ENCODE assay signal across 30 cellular contexts in the genomic region with DNA sequence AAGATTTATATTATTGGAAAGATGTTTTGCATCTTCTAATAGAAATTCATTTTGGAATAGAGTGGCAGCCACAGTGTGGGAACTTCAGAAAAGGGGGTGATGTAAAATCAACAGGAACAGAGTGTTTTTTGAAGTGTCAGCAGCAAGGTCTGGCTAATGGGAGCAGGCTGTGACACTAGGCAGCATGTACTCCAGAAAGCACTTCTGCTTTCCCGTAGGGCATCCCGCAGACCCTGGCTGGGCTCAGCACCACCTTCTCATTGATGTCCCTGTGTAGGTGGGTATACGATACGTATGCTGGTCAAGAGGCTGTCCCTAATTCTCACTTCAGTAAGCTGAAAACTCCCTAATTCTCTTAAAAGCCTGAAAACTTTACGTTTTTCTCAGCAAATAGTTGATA.
DNase-seq lines count a peak whose midpoint lies in the region; ATAC-seq and TF ChIP-seq lines count a peak whose summit lies in the region.
"Had no signal": no experiment of that assay in that cellular context is flagged by ENCODE, and none has a peak within 500 bp of the region (broad histone marks: within the 10 kb centered on the region; RNA-seq: fewer than 3 reads in every experiment).

No MANE protein-coding gene starts in this region.

- ATAC-seq in WTC11, result peak; percentile 27; the same call in 1 of the 2 replicates
- ATAC-seq: CD8-positive, alpha-beta T cell; foreskin keratinocyte; lower lobe of right lung; natural killer cell treated with Interleukin-12 subunit alpha and Interleukin-12 subunit beta and Interleukin-15 and Interleukin-18, amount 100 ng/mL, for 72 hours; stimulated activated memory B cell treated with anti-CD40 and anti-IgM and Interleukin-4, amounts not matched to agents 10 μg/mL and 1 μg/mL and 100 μg/mL, for 72 hours had no signal

- no peaks in the 10 kb centered on the region for H3K36me3 Mint-ChIP-seq in WTC11
- H3K36me3 Mint-ChIP-seq: activated CD4-positive, alpha-beta memory T cell treated with anti-CD3 and anti-CD28 coated beads for 36 hours; CD8-positive, alpha-beta T cell; natural killer cell treated with Interleukin-12 subunit alpha and Interleukin-12 subunit beta and Interleukin-15 and Interleukin-18, amount 100 ng/mL, for 72 hours; stimulated activated memory B cell treated with anti-CD40 and anti-IgM and Interleukin-4, amounts not matched to agents 10 μg/mL and 1 μg/mL and 100 μg/mL, for 72 hours; type B pancreatic cell had no signal

- H3K4me1 Mint-ChIP-seq in WTC11, result peaks cover 26% of the 10 kb centered on the region
- H3K4me1 Mint-ChIP-seq: central memory CD8-positive, alpha-beta T cell; stimulated activated memory B cell treated with anti-CD40 and anti-IgM and Interleukin-4, amounts not matched to agents 10 μg/mL and 1 μg/mL and 100 μg/mL, for 72 hours had no signal

- no peaks in the 10 kb centered on the region for H3K36me3 ChIP-seq in osteoblast (ENCODE audit: insufficient read depth, low read length)
- H3K36me3 ChIP-seq: esophagus squamous epithelium, lower lobe of right lung, ovary had no signal

- H3K27me3 Mint-ChIP-seq in WTC11 (ENCODE audit: low read depth), result no peaks in the 10 kb centered on the region
- H3K27me3 Mint-ChIP-seq: central memory CD8-positive, alpha-beta T cell; natural killer cell treated with Interleukin-12 subunit alpha and Interleukin-12 subunit beta and Interleukin-15 and Interleukin-18, amount 100 ng/mL, for 72 hours; stimulated activated memory B cell treated with anti-CD40 and anti-IgM and Interleukin-4, amounts not matched to agents 10 μg/mL and 1 μg/mL and 100 μg/mL, for 72 hours; type B pancreatic cell had no signal

- no peaks in the 10 kb centered on the region for H3K27me3 ChIP-seq in osteoblast (ENCODE audit: insufficient read depth, low read length)
- H3K27me3 ChIP-seq: esophagus squamous epithelium, foreskin keratinocyte, ovary had no signal

- no peak overlapping the region for H3K27ac Mint-ChIP-seq in WTC11
- H3K27ac Mint-ChIP-seq: activated CD4-positive, alpha-beta memory T cell treated with anti-CD3 and anti-CD28 coated beads for 36 hours; activated T-helper 1 cell treated with anti-CD3 and anti-CD28 coated beads, Interleukin-12 subunit alpha, Interleukin-12 subunit beta, Interleukin-2, Interleukin-4 antibody, amounts not matched to agents 30 ng/mL and 10 ng/mL and 1 ng/mL, durations not matched to agents 14 hours and 24 hours and 36 hours; CD8-positive, alpha-beta T cell; HFFc6; natural killer cell treated with Interleukin-12 subunit alpha and Interleukin-12 subunit beta and Interleukin-15 and Interleukin-18, amount 100 ng/mL, for 72 hours; stimulated activated memory B cell treated with anti-CD40 and anti-IgM and Interleukin-4, amounts not matched to agents 10 μg/mL and 1 μg/mL and 100 μg/mL, for 72 hours; type B pancreatic cell had no signal

- no peaks in the 10 kb centered on the region for H4K20me1 ChIP-seq in osteoblast (ENCODE audit: insufficient read depth, low read length)

- no peaks in the 10 kb centered on the region for H3K9me3 ChIP-seq in osteoblast (ENCODE audit: low read depth, low read length)
- H3K9me3 ChIP-seq: esophagus squamous epithelium, lower lobe of right lung, ovary had no signal

- DNase-seq in NCI-H1417 (lab: John Stamatoyannopoulos, UW) (peak in 2 of 3 experiments; percentile 64 to 84), NCI-H1417 treated with DMSO at 0.1 percent for 48 hours (lab: John Stamatoyannopoulos, UW) (no peak), NB4 (ENCODE audit: low read depth) (peak; percentile 9), WTC11 (ENCODE audit: low spot score) (no peak), osteoblast (ENCODE audit: insufficient read length, low spot score, missing footprints) (no peak), NCI-H526 (lab: John Stamatoyannopoulos, UW) (no peak)
- no peak for DNase-seq in stimulated activated CD4-positive, alpha-beta T cell treated with anti-CD3 and anti-CD28 coated beads, Interleukin-4, amount 100 ng/mL, for 4 hours
- DNase-seq in activated T-cell treated with anti-CD3 and anti-CD28 coated beads, Interleukin-2, amount 50 U/mL, for 48 hours, result no peak
- DNase-seq: 8988T; activated CD4-positive, alpha-beta memory T cell treated with anti-CD3 and anti-CD28 coated beads for 36 hours; activated CD4-positive, CD25-positive, alpha-beta regulatory T cell treated with anti-CD3 and anti-CD28 coated beads, Interleukin-2, amount 50 U/mL, for 72 hours; activated CD8-positive, alpha-beta memory T cell treated with anti-CD3 and anti-CD28 coated beads, Interleukin-2, amount 50 U/mL, for 4 hours; activated naive CD4-positive, alpha-beta T cell treated with Interleukin-2 at 50 U/mL for 16 hours; CD8-positive, alpha-beta T cell; EL; esophagus squamous epithelium; foreskin keratinocyte; GOT3; HFFc6; lower lobe of right lung; NCI-H187 treated with DMSO at 0.1 percent for 48 hours; NCI-H226; NCI-H774; ovary; substantia nigra had no signal

- peak overlapping the region; percentile 16 for H3K4me2 ChIP-seq in osteoblast (ENCODE audit: insufficient read depth, low read length)

- CTCF ChIA-PET in WTC11 (lab: Charles Lee), result no interaction called here

- no peaks in the 10 kb centered on the region for H3K9me3 Mint-ChIP-seq in WTC11
- H3K9me3 Mint-ChIP-seq: activated CD4-positive, alpha-beta memory T cell treated with anti-CD3 and anti-CD28 coated beads for 36 hours; activated T-helper 1 cell treated with anti-CD3 and anti-CD28 coated beads, Interleukin-12 subunit alpha, Interleukin-12 subunit beta, Interleukin-2, Interleukin-4 antibody, amounts not matched to agents 30 ng/mL and 10 ng/mL and 1 ng/mL, durations not matched to agents 14 hours and 24 hours and 36 hours; CD8-positive, alpha-beta T cell; central memory CD8-positive, alpha-beta T cell; HFFc6; stimulated activated memory B cell treated with anti-CD40 and anti-IgM and Interleukin-4, amounts not matched to agents 10 μg/mL and 1 μg/mL and 100 μg/mL, for 72 hours; type B pancreatic cell had no signal

- no peak for TF ChIP-seq POLR2A in NB4 (IDR thresholded peaks at IDR 0.05; ENCODE audit: extremely low read depth, insufficient read length)

- TF ChIP-seq CTCF in NB4 (IDR thresholded peaks at IDR 0.05; ENCODE audit: low read depth, low read length) (no peak), WTC11 (IDR thresholded peaks at IDR 0.05) (no peak), osteoblast (IDR thresholded peaks at IDR 0.05; ENCODE audit: extremely low read depth, low read depth, low read length) (no peak)

- H2AFZ ChIP-seq in osteoblast (ENCODE audit: low read length), result no peak overlapping the region

- H3K27ac ChIP-seq in osteoblast (ENCODE audit: low read depth, low read length), result no peak overlapping the region
- H3K27ac ChIP-seq: esophagus squamous epithelium, foreskin keratinocyte, lower lobe of right lung, ovary had no signal

- H3K79me2 ChIP-seq in osteoblast (ENCODE audit: insufficient read depth, low read length), result no peaks in the 10 kb centered on the region

- no peak overlapping the region for H3K4me3 Mint-ChIP-seq in WTC11
- H3K4me3 Mint-ChIP-seq: activated CD4-positive, alpha-beta memory T cell treated with anti-CD3 and anti-CD28 coated beads for 36 hours; activated T-helper 1 cell treated with anti-CD3 and anti-CD28 coated beads, Interleukin-12 subunit alpha, Interleukin-12 subunit beta, Interleukin-2, Interleukin-4 antibody, amounts not matched to agents 30 ng/mL and 10 ng/mL and 1 ng/mL, durations not matched to agents 14 hours and 24 hours and 36 hours; CD8-positive, alpha-beta T cell; central memory CD8-positive, alpha-beta T cell; HFFc6; natural killer cell treated with Interleukin-12 subunit alpha and Interleukin-12 subunit beta and Interleukin-15 and Interleukin-18, amount 100 ng/mL, for 72 hours; stimulated activated memory B cell treated with anti-CD40 and anti-IgM and Interleukin-4, amounts not matched to agents 10 μg/mL and 1 μg/mL and 100 μg/mL, for 72 hours; type B pancreatic cell had no signal

- POLR2A ChIA-PET in WTC11 (lab: Charles Lee), result no interaction called here

- no peaks in the 10 kb centered on the region for H3K4me1 ChIP-seq in osteoblast (ENCODE audit: insufficient read depth, low read length)
- H3K4me1 ChIP-seq: esophagus squamous epithelium, foreskin keratinocyte, lower lobe of right lung had no signal

- H3K4me3 ChIP-seq in NB4 (ENCODE audit: low read depth, low read length) (no peak overlapping the region), osteoblast (ENCODE audit: insufficient read depth, low read length) (no peak overlapping the region)
- H3K4me3 ChIP-seq: esophagus squamous epithelium, lower lobe of right lung, ovary had no signal

TF ChIP-seq in WTC11, 78 proteins besides CTCF, POLR2A, EP300 and RAD21 (continues in another document):
- TF ChIP-seq AFF4 (CRISPR knock-in tag; IDR thresholded peaks at IDR 0.05; ENCODE audit: borderline replicate concordance) (no peak), ELF4 (CRISPR knock-in tag; IDR thresholded peaks at IDR 0.05; ENCODE audit: low read depth) (no peak), GRHL2 (CRISPR knock-in tag; IDR thresholded peaks at IDR 0.05; ENCODE audit: insufficient replicate concordance, severe bottlenecking) (no peak)

Comparison
In these comparisons a context has a peak if more than half of its experiments do, and no peak if none do; other contexts are left out.
1. DNase-seq: peak in NCI-H1417 (2 of 3) and NB4 (single experiment); none in NCI-H1417 treated with DMSO at 0.1 percent for 48 hours (single experiment), WTC11 (single experiment), osteoblast (single experiment), stimulated activated CD4-positive, alpha-beta T cell treated with anti-CD3 and anti-CD28 coated beads, Interleukin-4, amount 100 ng/mL, for 4 hours (0 of 2), activated T-cell treated with anti-CD3 and anti-CD28 coated beads, Interleukin-2, amount 50 U/mL, for 48 hours (0 of 2) and NCI-H526 (0 of 2).